In the genomic region with DNA sequence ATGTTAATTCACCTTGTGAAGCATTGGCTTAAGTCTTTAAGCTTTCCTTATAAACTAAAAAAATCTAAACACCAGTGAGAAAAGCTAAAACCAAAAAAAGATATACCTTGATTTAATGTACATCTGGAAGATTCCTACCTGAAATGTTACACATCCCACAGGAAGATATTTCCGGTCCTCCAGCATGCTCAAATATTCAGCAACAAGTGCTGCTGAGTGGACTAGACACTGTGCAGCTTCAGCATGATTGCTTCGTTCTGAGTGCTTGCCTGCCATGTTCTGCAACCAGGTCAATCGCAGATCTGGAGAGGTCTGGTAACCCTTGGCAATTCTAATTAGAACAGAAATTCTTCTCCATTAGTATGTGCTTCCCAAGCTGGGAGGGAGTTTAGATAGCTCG, we compare ENCODE assay signal across 2 cellular contexts.
TF ChIP-seq lines count a peak whose summit lies in the region.

No MANE protein-coding gene starts in this region.

TF ChIP-seq in IMR-90, 13 proteins besides CTCF, POLR2A, EP300 and RAD21:
- no peak for TF ChIP-seq RFX5 (IDR thresholded peaks at IDR 0.05; ENCODE audit: low read depth, low read length)
- TF ChIP-seq, protein P1, sequence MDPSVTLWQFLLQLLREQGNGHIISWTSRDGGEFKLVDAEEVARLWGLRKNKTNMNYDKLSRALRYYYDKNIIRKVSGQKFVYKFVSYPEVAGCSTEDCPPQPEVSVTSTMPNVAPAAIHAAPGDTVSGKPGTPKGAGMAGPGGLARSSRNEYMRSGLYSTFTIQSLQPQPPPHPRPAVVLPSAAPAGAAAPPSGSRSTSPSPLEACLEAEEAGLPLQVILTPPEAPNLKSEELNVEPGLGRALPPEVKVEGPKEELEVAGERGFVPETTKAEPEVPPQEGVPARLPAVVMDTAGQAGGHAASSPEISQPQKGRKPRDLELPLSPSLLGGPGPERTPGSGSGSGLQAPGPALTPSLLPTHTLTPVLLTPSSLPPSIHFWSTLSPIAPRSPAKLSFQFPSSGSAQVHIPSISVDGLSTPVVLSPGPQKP (IDR thresholded peaks at IDR 0.05; ENCODE audit: borderline replicate concordance, low read depth, low read length), result no peak
- TF ChIP-seq USF2 (IDR thresholded peaks at IDR 0.05; ENCODE audit: low read depth, low read length), result no peak
- TF ChIP-seq FOS (IDR thresholded peaks at IDR 0.05; ENCODE audit: low read depth, low read length), result no peak
- TF ChIP-seq NFE2L2 (IDR thresholded peaks at IDR 0.05; ENCODE audit: low read depth, low read length), result no peak
- no peak for TF ChIP-seq CHD1 (IDR thresholded peaks at IDR 0.05; ENCODE audit: low read depth, low read length)
- TF ChIP-seq CEBPB (IDR thresholded peaks at IDR 0.05; ENCODE audit: low read depth, low read length), result no peak
- no peak for TF ChIP-seq MAZ (IDR thresholded peaks at IDR 0.05; ENCODE audit: borderline replicate concordance, low read depth, low read length)
- TF ChIP-seq BHLHE40 (IDR thresholded peaks at IDR 0.05; ENCODE audit: low read depth, low read length), result no peak
- no peak for TF ChIP-seq SMC3 (IDR thresholded peaks at IDR 0.05; ENCODE audit: low read depth, low read length)
- TF ChIP-seq RCOR1 (IDR thresholded peaks at IDR 0.05; ENCODE audit: insufficient replicate concordance, low read length), result no peak
TF ChIP-seq in IMR-90: peak in this region for 0.

TF ChIP-seq in SK-N-SH treated with all-trans-retinoic acid at 6 μM for 48 hours, 23 proteins besides CTCF, POLR2A, EP300 and RAD21 (continued from another document):
- TF ChIP-seq PPARA (CRISPR knock-in tag; IDR thresholded peaks at IDR 0.05; ENCODE audit: borderline replicate concordance) (no peak), TOX (CRISPR knock-in tag; IDR thresholded peaks at IDR 0.05; ENCODE audit: borderline replicate concordance) (no peak), GLIS3 (CRISPR knock-in tag; IDR thresholded peaks at IDR 0.05) (no peak), BACH2 (CRISPR knock-in tag; IDR thresholded peaks at IDR 0.05; ENCODE audit: borderline replicate concordance) (no peak), RARB (CRISPR knock-in tag; IDR thresholded peaks at IDR 0.05) (no peak), OSR1 (CRISPR knock-in tag; IDR thresholded peaks at IDR 0.05) (no peak), ZNF8 (CRISPR knock-in tag; IDR thresholded peaks at IDR 0.05) (no peak), ZC3H10 (CRISPR knock-in tag; IDR thresholded peaks at IDR 0.05) (no peak), ARNTL (CRISPR knock-in tag; IDR thresholded peaks at IDR 0.05; ENCODE audit: borderline replicate concordance, low read depth) (no peak), TCF4 (CRISPR knock-in tag; IDR thresholded peaks at IDR 0.05; ENCODE audit: borderline replicate concordance) (no peak), PATZ1 (CRISPR knock-in tag; IDR thresholded peaks at IDR 0.05; ENCODE audit: borderline replicate concordance) (no peak), TSHZ2 (CRISPR knock-in tag; IDR thresholded peaks at IDR 0.05) (no peak), CSRNP3 (CRISPR knock-in tag; IDR thresholded peaks at IDR 0.05) (no peak)
- TF ChIP-seq, protein P2, sequence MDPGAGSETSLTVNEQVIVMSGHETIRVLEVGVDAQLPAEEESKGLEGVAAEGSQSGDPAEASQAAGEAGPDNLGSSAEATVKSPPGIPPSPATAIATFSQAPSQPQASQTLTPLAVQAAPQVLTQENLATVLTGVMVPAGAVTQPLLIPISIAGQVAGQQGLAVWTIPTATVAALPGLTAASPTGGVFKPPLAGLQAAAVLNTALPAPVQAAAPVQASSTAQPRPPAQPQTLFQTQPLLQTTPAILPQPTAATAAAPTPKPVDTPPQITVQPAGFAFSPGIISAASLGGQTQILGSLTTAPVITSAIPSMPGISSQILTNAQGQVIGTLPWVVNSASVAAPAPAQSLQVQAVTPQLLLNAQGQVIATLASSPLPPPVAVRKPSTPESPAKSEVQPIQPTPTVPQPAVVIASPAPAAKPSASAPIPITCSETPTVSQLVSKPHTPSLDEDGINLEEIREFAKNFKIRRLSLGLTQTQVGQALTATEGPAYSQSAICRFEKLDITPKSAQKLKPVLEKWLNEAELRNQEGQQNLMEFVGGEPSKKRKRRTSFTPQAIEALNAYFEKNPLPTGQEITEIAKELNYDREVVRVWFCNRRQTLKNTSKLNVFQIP (CRISPR knock-in tag; IDR thresholded peaks at IDR 0.05; ENCODE audit: borderline replicate concordance, low read depth), result no peak
